In the genomic region with DNA sequence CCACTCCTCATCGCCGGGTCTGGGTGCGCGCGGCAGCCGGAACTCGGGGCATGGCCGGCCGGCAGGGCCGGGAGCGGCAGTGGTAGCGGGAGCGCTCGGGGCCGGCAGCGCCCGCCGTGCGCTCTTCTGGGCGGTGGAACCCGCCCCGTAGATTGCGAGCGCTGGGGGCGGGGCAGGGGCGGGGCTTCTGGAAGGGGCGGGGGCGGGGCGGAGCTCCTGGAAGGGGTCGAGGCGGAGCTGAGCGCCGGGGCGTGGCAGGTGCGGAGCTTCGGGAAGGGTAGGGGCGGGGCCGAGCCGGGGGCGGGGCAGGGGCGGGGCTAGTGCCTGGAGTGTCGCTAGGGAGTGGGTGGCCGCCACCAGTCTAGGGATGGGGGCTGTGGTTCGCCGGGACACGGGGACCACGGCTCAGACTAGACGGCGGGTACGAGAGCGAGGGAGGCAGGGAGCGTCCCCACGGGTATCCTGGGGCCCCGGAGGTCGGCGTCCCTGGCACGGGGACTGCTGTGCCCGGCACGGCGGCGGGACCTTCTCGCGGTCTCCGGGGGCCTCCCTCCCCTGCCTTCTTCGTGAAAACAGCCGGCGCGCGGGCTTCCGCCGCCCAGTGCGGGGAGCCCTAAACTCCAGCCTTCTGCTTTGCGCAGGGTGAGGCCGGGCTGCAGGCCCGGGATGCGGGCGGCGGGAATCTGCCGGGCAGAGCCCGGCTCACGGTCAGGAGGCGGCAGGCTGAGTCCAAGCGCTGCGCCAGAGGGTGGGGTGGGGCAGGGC, we compare ENCODE assay signal across 8 cellular contexts. TPM values are rescaled to one million over a fixed set of nuclear protein-coding genes. Genes with fewer than 3 reads are reported as not detected.
A peak's percentile ranks its signal among the peaks of the same experiment; 100 is the strongest.
DNase-seq lines count a peak whose midpoint lies in the region; ATAC-seq and TF ChIP-seq lines count a peak whose summit lies in the region.

A gene (minus strand): TSS at position 128 of the 765 bp plus-strand sequence. CDS start 117 bp downstream, at position 11.

- H3K4me1 ChIP-seq in ACC112 (ENCODE audit: control insufficient read depth, insufficient read depth, low read length, unreplicated experiment), result peaks cover 5% of the 10 kb centered on the region
- peaks cover 9 to 23% of the 10 kb centered on the region in 2 donors for H3K4me1 ChIP-seq in left lung

- intact Hi-C loops in left lung (cut with DNase I), result no loop called here

- H2AFZ ChIP-seq in ACC112 (ENCODE audit: low read length, unreplicated experiment), result peak within 1 kb of the TSS; percentile 83

- TF ChIP-seq CTCF in left lung (IDR thresholded peaks at IDR 0.05), result no peak

- CTCF ChIA-PET in activated CD4-positive, alpha-beta T cell treated with anti-CD3 and anti-CD28 coated beads, Interleukin-2, amount 10 ng/mL, durations not matched to agents 7 days and 5 days (lab: Charles Lee), result no interaction called here

- DNase-seq in NCI-H2227 (lab: John Stamatoyannopoulos, UW; ENCODE audit: unreplicated experiment) (peak; percentile 88), dedifferentiated amniotic fluid mesenchymal stem cell (ENCODE audit: extremely low spot score) (peak; percentile 79), left lung (peak; percentile 95 to 97)
- peak; percentile 88 for DNase-seq in activated CD4-positive, alpha-beta T cell treated with anti-CD3 and anti-CD28 coated beads, Interleukin-2, amount 10 ng/mL, durations not matched to agents 7 days and 5 days
- peak; percentile 90 for DNase-seq in stimulated activated CD4-positive, alpha-beta T cell treated with anti-CD3 and anti-CD28 coated beads, Interleukin-1b, Interleukin-23, amount 100 ng/mL, for 48 hours

- peak within 1 kb of the TSS; percentile 78 for H3K4me3 Mint-ChIP-seq in activated CD4-positive, alpha-beta T cell treated with anti-CD3 and anti-CD28 coated beads, Interleukin-2, amount 10 ng/mL, durations not matched to agents 7 days and 5 days

- H3K27ac Mint-ChIP-seq in activated CD4-positive, alpha-beta T cell treated with anti-CD3 and anti-CD28 coated beads, Interleukin-2, amount 10 ng/mL, durations not matched to agents 7 days and 5 days, result peak within 1 kb of the TSS; percentile 74

- H3K4me1 Mint-ChIP-seq in activated CD4-positive, alpha-beta T cell treated with anti-CD3 and anti-CD28 coated beads, Interleukin-2, amount 10 ng/mL, durations not matched to agents 7 days and 5 days, result peaks cover 15% of the 10 kb centered on the region

- H3K9me3 Mint-ChIP-seq in activated CD4-positive, alpha-beta T cell treated with anti-CD3 and anti-CD28 coated beads, Interleukin-2, amount 10 ng/mL, durations not matched to agents 7 days and 5 days, result no peaks in the 10 kb centered on the region

- H3K27me3 ChIP-seq in ACC112 (ENCODE audit: insufficient read depth, low read length) (no peaks in the 10 kb centered on the region), left lung (peaks cover 0 to 38% of the 10 kb centered on the region in 2 donors)

- H3K36me3 ChIP-seq in ACC112 (ENCODE audit: insufficient read depth, low read length) (no peaks in the 10 kb centered on the region), left lung (no peaks in the 10 kb centered on the region)

- ATAC-seq in GM18517 (IDR thresholded peaks at IDR 0.05; ENCODE audit: unreplicated experiment), result peak; percentile 58
- peak; percentile 82 for ATAC-seq in HG03025 (IDR thresholded peaks at IDR 0.05; ENCODE audit: low FRiP score, unreplicated experiment)
- peak; percentile 96 for ATAC-seq in left lung

- H3K36me3 Mint-ChIP-seq in activated CD4-positive, alpha-beta T cell treated with anti-CD3 and anti-CD28 coated beads, Interleukin-2, amount 10 ng/mL, durations not matched to agents 7 days and 5 days (ENCODE audit: low read depth), result no peaks in the 10 kb centered on the region

- peaks cover 31% of the 10 kb centered on the region for H3K27me3 Mint-ChIP-seq in activated CD4-positive, alpha-beta T cell treated with anti-CD3 and anti-CD28 coated beads, Interleukin-2, amount 10 ng/mL, durations not matched to agents 7 days and 5 days

- peaks cover 3% of the 10 kb centered on the region for H3K79me2 ChIP-seq in ACC112 (ENCODE audit: control insufficient read depth, insufficient read depth, low read length, unreplicated experiment)

- POLR2A ChIA-PET in activated CD4-positive, alpha-beta T cell treated with anti-CD3 and anti-CD28 coated beads, Interleukin-2, amount 10 ng/mL, durations not matched to agents 7 days and 5 days (lab: Charles Lee), result no interaction called here

- H3K4me3 ChIP-seq in ACC112 (ENCODE audit: low read depth, low read length) (peak within 1 kb of the TSS; percentile 95), left lung (peak within 1 kb of the TSS; percentile 87 to 92)

- H3K27ac ChIP-seq in ACC112 (ENCODE audit: low read depth, low read length) (no peak within 1 kb of the TSS), left lung (peak within 1 kb of the TSS; percentile 17 to 80)

- H3K9me3 ChIP-seq in left lung, result no peaks in the 10 kb centered on the region

RNA-seq across cellular contexts. Expression of the gene that starts here (rescaled TPM):
- total RNA-seq in activated CD4-positive, alpha-beta T cell treated with anti-CD3 and anti-CD28 coated beads, Interleukin-2, amount 10 ng/mL, durations not matched to agents 7 days and 5 days, result 10 to 100 TPM; 11.1 to 15.2 TPM
- total RNA-seq in left lung, result 10 to 100 TPM; 13.2 to 18.2 TPM
